Comparison of ENCODE assay signal across 19 cellular contexts in the genomic region with DNA sequence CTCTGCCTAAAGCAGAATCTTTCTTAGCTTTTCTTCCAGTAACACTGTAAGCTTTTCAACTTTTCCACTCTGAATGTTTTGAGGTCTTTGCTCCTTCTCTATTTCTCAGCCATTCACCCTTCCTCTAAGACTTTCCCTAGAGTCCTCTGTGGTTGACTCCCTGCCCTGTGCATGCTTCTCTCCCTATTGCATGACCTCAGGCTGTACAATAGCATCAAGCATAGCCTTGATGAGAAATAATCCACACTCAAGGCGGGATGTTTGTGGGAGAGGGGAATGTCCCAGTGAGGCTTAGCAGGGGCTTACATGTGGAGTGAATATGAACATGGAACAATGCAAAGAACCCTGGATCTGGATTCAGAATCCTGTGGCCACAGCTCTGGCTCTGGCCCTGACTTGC. TPM values are rescaled to one million over a fixed set of nuclear protein-coding genes. Genes with fewer than 3 reads are reported as not detected.
A peak's percentile ranks its signal among the peaks of the same experiment; 100 is the strongest.
DNase-seq lines count a peak whose midpoint lies in the region; ATAC-seq and TF ChIP-seq lines count a peak whose summit lies in the region.
"Had no signal": no experiment of that assay in that cellular context is flagged by ENCODE, and none has a peak within 500 bp of the region (broad histone marks: within the 10 kb centered on the region; RNA-seq: fewer than 3 reads in every experiment).

No MANE protein-coding gene starts in this region.

- H2AFZ ChIP-seq in IMR-90 (replicated peaks; ENCODE audit: low read length, poor library complexity) (no peak overlapping the region), smooth muscle cell (ENCODE audit: low read depth) (no peak overlapping the region)

- peak overlapping the region; percentile 45 for H3K27ac Mint-ChIP-seq in chondrocyte (ENCODE audit: unreplicated experiment)
- no peak overlapping the region for H3K27ac Mint-ChIP-seq in effector memory CD8-positive, alpha-beta T cell

- H3K4me3 Mint-ChIP-seq in chondrocyte (ENCODE audit: unreplicated experiment), result no peak overlapping the region
- no peak overlapping the region for H3K4me3 Mint-ChIP-seq in effector memory CD8-positive, alpha-beta T cell

- no CpG with 5 or more reads among the region's 1 CpG for WGBS in IMR-90 (ENCODE audit: extremely low coverage in 2 of 2, insufficient read length in 1 of 2), 2 experiments
- 26% methylated on average over 1 of the region's 1 CpG for WGBS in smooth muscle cell (ENCODE audit: low lambda C conversion rate)
- 86 to 93% (median 89%) methylated on average over 1 of the region's 1 CpG for WGBS in psoas muscle, 3 donors

- H2BK5ac ChIP-seq in IMR-90 (ENCODE audit: low read depth, low read length, poor library complexity, severe bottlenecking), result no peak overlapping the region

- no peak for TF ChIP-seq RAD21 in IMR-90 (IDR thresholded peaks at IDR 0.05; ENCODE audit: low read length)

- H3K27ac ChIP-seq in IMR-90 (ENCODE audit: insufficient read depth, low read length), result peak overlapping the region; percentile 73; the same call in 1 of the 2 replicates
- H3K27ac ChIP-seq in smooth muscle cell (ENCODE audit: low read depth), result peak overlapping the region; percentile 59
- no peak overlapping the region for H3K27ac ChIP-seq in psoas muscle
- H3K27ac ChIP-seq: A549, RWPE1 had no signal

- peak overlapping the region; percentile 46; the same call in 1 of the 2 replicates for H3K18ac ChIP-seq in IMR-90 (ENCODE audit: low read depth, low read length)

- H3K23ac ChIP-seq in IMR-90 (ENCODE audit: low read depth, low read length), result no peak overlapping the region

- no peak overlapping the region for H3K4me3 ChIP-seq in IMR-90 (ENCODE audit: insufficient read depth, low read depth, low read length)
- H3K4me3 ChIP-seq in smooth muscle cell, result no peak overlapping the region
- H3K4me3 ChIP-seq in psoas muscle, result no peak overlapping the region
- H3K4me3 ChIP-seq: A549, HAP-1, MG63 had no signal

- peak; percentile 30 for DNase-seq in IMR-90
- DNase-seq in chondrocyte (ENCODE audit: low spot score), result no peak
- peak; percentile 57 for DNase-seq in mesenteric fat pad (ENCODE audit: low spot score)
- DNase-seq in smooth muscle cell (lab: John Stamatoyannopoulos, UW; ENCODE audit: unreplicated experiment), result no peak
- no peak for DNase-seq in middle frontal gyrus (ENCODE audit: extremely low spot score, low spot score)
- no peak for DNase-seq in effector memory CD8-positive, alpha-beta T cell
- DNase-seq in psoas muscle, result no peak
- DNase-seq: C1 segment of cervical spinal cord, DMS79 treated with DMSO at 0.1 percent for 48 hours, Karpas-422, MG63, NCI-H1417, NCI-H187 treated with DMSO at 0.1 percent for 48 hours, NCI-H446, NCI-H748 treated with DMSO at 0.1 percent for 48 hours had no signal

- H3K9me3 Mint-ChIP-seq in chondrocyte (ENCODE audit: low read depth), result peaks cover 13% of the 10 kb centered on the region
- no peaks in the 10 kb centered on the region for H3K9me3 Mint-ChIP-seq in effector memory CD8-positive, alpha-beta T cell

- H3K27me3 ChIP-seq in IMR-90 (ENCODE audit: control insufficient read depth, insufficient read depth, low read length), result no peaks in the 10 kb centered on the region
- H3K27me3 ChIP-seq in smooth muscle cell (ENCODE audit: low read depth), result no peaks in the 10 kb centered on the region
- H3K27me3 ChIP-seq in psoas muscle (ENCODE audit: insufficient read depth in 3 of 3, low read length in 2 of 3), result no peaks in the 10 kb centered on the region
- H3K27me3 ChIP-seq: MG63 had no signal

- no TSS peak for BruUV-seq in IMR-90 (replicated peaks; lab: Mats Ljungman, UMichigan)

- H3F3A ChIP-seq in smooth muscle cell (ENCODE audit: low read depth), result no peaks in the 10 kb centered on the region

- CTCF ChIA-PET in IMR-90 (lab: Yijun Ruan, JAX), result interaction anchor here (1.2 kb wide), 1 partner anchor 40 kb away, joined by 4 read pairs; no protein-coding TSS in a partner anchor

- peaks cover 17% of the 10 kb centered on the region for H3K9me1 ChIP-seq in IMR-90 (ENCODE audit: insufficient read depth, low read length)

- H2BK15ac ChIP-seq in IMR-90 (ENCODE audit: low read depth, low read length), result peak overlapping the region; percentile 37; the same call in 1 of the 3 replicates

- 0 out of 2 replicates have a peak overlapping the region, but pooled peaks have one; percentile 38 for H4K91ac ChIP-seq in IMR-90 (ENCODE audit: insufficient read depth, low read depth, low read length)

- peak overlapping the region; percentile 40; the same call in 1 of the 2 replicates for H2BK120ac ChIP-seq in IMR-90 (ENCODE audit: low read depth, low read length)

- H2AK9ac ChIP-seq in IMR-90 (replicated peaks; ENCODE audit: low read depth, low read length, poor library complexity), result no peak overlapping the region

- in situ Hi-C loops in IMR-90 (cut with MboI; ENCODE audit: low sequenced_read_pairs), result no loop called here

- H3K14ac ChIP-seq in IMR-90 (replicated peaks; ENCODE audit: low read depth, low read length), result peak overlapping the region; percentile 51; the same call in 1 of the 2 replicates

- H4K5ac ChIP-seq in IMR-90 (ENCODE audit: low read depth, low read length), result peak overlapping the region; percentile 16; the same call in 1 of the 2 replicates

- no peak overlapping the region; a peak in 1 of 4 replicates for H4K8ac ChIP-seq in IMR-90 (ENCODE audit: low read depth in 2 of 2, low read length in 2 of 2)

- no peak for TF ChIP-seq POLR2A in IMR-90 (IDR thresholded peaks at IDR 0.05; ENCODE audit: low read depth, low read length)

- no peak overlapping the region for H3K4me2 ChIP-seq in IMR-90 (ENCODE audit: low read depth, low read length)
- peak overlapping the region; percentile 36 for H3K4me2 ChIP-seq in smooth muscle cell
- H3K4me2 ChIP-seq: A549 had no signal

- peak; percentile 44 for ATAC-seq in IMR-90 (ENCODE audit: low read depth)
- no peak for ATAC-seq in effector memory CD8-positive, alpha-beta T cell (replicated peaks)
- ATAC-seq in psoas muscle, result no peak
- ATAC-seq: A549 had no signal

- H3K9ac ChIP-seq in IMR-90 (ENCODE audit: low read depth, low read length), result no peak overlapping the region; the same call in 1 of the 2 replicates
- H3K9ac ChIP-seq in smooth muscle cell (ENCODE audit: low read depth), result no peak overlapping the region

- H4K20me1 ChIP-seq in IMR-90 (ENCODE audit: insufficient read depth, low read length) (no peaks in the 10 kb centered on the region), smooth muscle cell (ENCODE audit: low read depth) (no peaks in the 10 kb centered on the region)

- H2AK5ac ChIP-seq in IMR-90 (ENCODE audit: low read depth, low read length), result no peak overlapping the region

- no peaks in the 10 kb centered on the region for H3K79me2 ChIP-seq in smooth muscle cell (ENCODE audit: low read depth)

- POLR2A ChIA-PET in IMR-90 (lab: Charles Lee; ENCODE audit: unreplicated experiment), result no interaction called here

- no peaks in the 10 kb centered on the region for H3K79me1 ChIP-seq in IMR-90 (ENCODE audit: low read depth in 1 of 2, low read length in 2 of 2)

- H3K27me3 Mint-ChIP-seq in chondrocyte (ENCODE audit: low read depth), result peaks cover 2% of the 10 kb centered on the region
- peaks cover 44 to 84% of the 10 kb centered on the region in 2 donors for H3K27me3 Mint-ChIP-seq in effector memory CD8-positive, alpha-beta T cell

- H3K4me1 ChIP-seq in IMR-90 (ENCODE audit: control insufficient read depth, insufficient read depth, low read length) (peaks cover 26% of the 10 kb centered on the region), smooth muscle cell (ENCODE audit: low read depth) (peaks cover 5% of the 10 kb centered on the region), psoas muscle (no peaks in the 10 kb centered on the region)
- H3K4me1 ChIP-seq: A549, HAP-1 had no signal

- H3K56ac ChIP-seq in IMR-90 (ENCODE audit: extremely low read depth, insufficient read depth, low read length), result no peak overlapping the region

- H3K4ac ChIP-seq in IMR-90 (ENCODE audit: low read depth, low read length), result peak overlapping the region; percentile 36; the same call in 1 of the 2 replicates

- TF ChIP-seq CTCF in IMR-90 (conservative IDR thresholded peaks at IDR 0.05; ENCODE audit: low read depth, low read length) (no peak), chondrocyte (IDR thresholded peaks at IDR 0.05) (no peak), smooth muscle cell (IDR thresholded peaks at IDR 0.05; ENCODE audit: borderline replicate concordance, insufficient read depth, poor library complexity, severe bottlenecking) (no peak), psoas muscle (IDR thresholded peaks at IDR 0.05) (no peak)

- H2BK20ac ChIP-seq in IMR-90 (ENCODE audit: low read depth, low read length), result peak overlapping the region; percentile 66; the same call in 1 of the 2 replicates

- H3K36me3 Mint-ChIP-seq in chondrocyte (ENCODE audit: low read depth), result peaks cover 3% of the 10 kb centered on the region
- H3K36me3 Mint-ChIP-seq in effector memory CD8-positive, alpha-beta T cell (ENCODE audit: insufficient read depth), result no peaks in the 10 kb centered on the region

- dilution Hi-C loops in IMR-90 (cut with HindIII; ENCODE audit: low sequenced_read_pairs, unreplicated experiment), result no loop called here

- no peaks in the 10 kb centered on the region; the same call in 1 of the 2 replicates for H3K9me3 ChIP-seq in IMR-90 (ENCODE audit: control insufficient read depth, insufficient read depth, low read length)
- H3K9me3 ChIP-seq in smooth muscle cell (replicated peaks; ENCODE audit: low read depth), result no peaks in the 10 kb centered on the region
- no peaks in the 10 kb centered on the region for H3K9me3 ChIP-seq in psoas muscle
- H3K9me3 ChIP-seq: HAP-1, MG63 had no signal

- no peaks in the 10 kb centered on the region for H3K36me3 ChIP-seq in IMR-90 (ENCODE audit: control insufficient read depth, insufficient read depth, low read length)
- H3K36me3 ChIP-seq in smooth muscle cell (ENCODE audit: low read depth), result no peaks in the 10 kb centered on the region
- H3K36me3 ChIP-seq in psoas muscle (ENCODE audit: insufficient read depth in 1 of 2, low read depth in 1 of 2), result no peaks in the 10 kb centered on the region
- H3K36me3 ChIP-seq: HAP-1, MG63 had no signal

- peaks cover 24% of the 10 kb centered on the region for H3K4me1 Mint-ChIP-seq in chondrocyte (ENCODE audit: low read depth)
- H3K4me1 Mint-ChIP-seq in effector memory CD8-positive, alpha-beta T cell (ENCODE audit: low read depth in 2 of 2), result no peaks in the 10 kb centered on the region

- intact Hi-C loops in IMR-90 (cut with micrococcal nuclease) (no loop called here), psoas muscle (cut with DNase I) (no loop called here)

TF ChIP-seq in IMR-90, 13 proteins besides CTCF, POLR2A, EP300 and RAD21 (continues in another document):
- TF ChIP-seq RCOR1 (IDR thresholded peaks at IDR 0.05; ENCODE audit: insufficient replicate concordance, low read length) (no peak), CHD1 (IDR thresholded peaks at IDR 0.05; ENCODE audit: low read depth, low read length) (no peak)

RNA-seq across cellular contexts. Expression of a gene that starts 48.4 kb away (rescaled TPM):
- total RNA-seq in IMR-90 (2012; rRNA removed) (392 and 433 TPM in 2 replicates), chondrocyte (403 to 502 TPM (median 500 TPM) in 3 replicates), mesenteric fat pad (497 TPM), smooth muscle cell (766 and 787 TPM in 2 replicates), psoas muscle (100 to 1,000 TPM; 216 to 451 (median 286) TPM)
- polyA plus RNA-seq in IMR-90 (2012; rRNA removed) (1,339 and 1,767 TPM in 2 replicates), smooth muscle cell (381 and 426 TPM in 2 replicates), psoas muscle (100 to 1,000 TPM in 1 of 3 donors, 10 to 100 TPM in 2; 44.9 to 210 (median 56.1) TPM)
- polyA plus RNA-seq in IMR-90 (2012; cell fraction: cytosol; rRNA removed), result 847 and 1,056 TPM in 2 replicates
- polyA plus RNA-seq in IMR-90 (2012; cell fraction: nucleus; rRNA removed; ENCODE audit: low replicate concordance), result 732 and 841 TPM in 2 replicates
- total RNA-seq: HT-29 had no signal

Comparison
In these comparisons a context has a peak if more than half of its experiments do, and no peak if none do; other contexts are left out.
1. DNase-seq: peak in IMR-90 (single experiment) and mesenteric fat pad (single experiment); none in chondrocyte (single experiment), smooth muscle cell (single experiment), middle frontal gyrus (single experiment), effector memory CD8-positive, alpha-beta T cell (0 of 3) and psoas muscle (0 of 2).